ENCODE assay signal across 8 cellular contexts in the genomic region with DNA sequence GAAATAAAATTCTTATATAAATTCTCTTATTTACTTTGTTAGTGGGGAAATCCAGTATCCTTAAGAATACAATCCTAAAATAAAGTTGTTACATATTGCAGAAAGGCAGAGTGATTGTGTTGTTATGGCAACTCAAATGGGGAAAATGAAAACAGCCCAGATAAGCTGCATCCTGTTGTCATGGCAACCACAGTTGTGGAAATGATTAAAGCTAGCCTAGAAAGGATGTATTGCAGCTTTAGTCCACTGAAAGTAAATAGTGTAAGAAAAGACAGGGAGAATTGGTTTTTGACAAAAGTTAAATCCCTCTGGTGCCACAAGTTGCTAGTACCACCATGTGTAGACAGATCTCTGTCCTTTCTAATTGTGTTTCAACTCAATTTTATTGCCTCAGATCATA. TPM values are rescaled to one million over a fixed set of nuclear protein-coding genes. Genes with fewer than 3 reads are reported as not detected.
DNase-seq lines count a peak whose midpoint lies in the region; ATAC-seq and TF ChIP-seq lines count a peak whose summit lies in the region.

No MANE protein-coding gene starts in this region.

- peaks cover 0 to 6% (median 0%) of the 10 kb centered on the region in 4 donors for H3K4me1 ChIP-seq in transverse colon

- intact Hi-C loops in transverse colon (cut with DNase I; ENCODE audit: low total_unique reads), result no loop called here

- H3K9me3 ChIP-seq in transverse colon, result no peaks in the 10 kb centered on the region

- no peak for TF ChIP-seq POLR2A in transverse colon (IDR thresholded peaks at IDR 0.05)

- in situ Hi-C loops in transverse colon (cut with MboI; ENCODE audit: low pct_ligation_motif_present in 1 of 4, low pct_unique_long_range_greater_than_20kb in 1 of 4, low sequenced_read_pairs in 3 of 4), result no loop called here

- ATAC-seq in SK-N-SH treated with all-trans-retinoic acid at 6 μM for 48 hours (peak; percentile 70; the same call in 2 of the 3 replicates), HG02852 (IDR thresholded peaks at IDR 0.05; ENCODE audit: unreplicated experiment) (no peak), GM18517 (IDR thresholded peaks at IDR 0.05; ENCODE audit: unreplicated experiment) (no peak)

- DNase-seq in AG08396 (ENCODE audit: low spot score), result peak; percentile 55
- peak; percentile 44 for DNase-seq in ELR (ENCODE audit: low read depth)
- DNase-seq in foreskin melanocyte, result peak; percentile 38
- no peak for DNase-seq in NCI-H446 (lab: John Stamatoyannopoulos, UW)
- no peak for DNase-seq in transverse colon

- no peaks in the 10 kb centered on the region for H3K27me3 ChIP-seq in transverse colon

- no peaks in the 10 kb centered on the region for H3K36me3 ChIP-seq in transverse colon

- no peak overlapping the region for H3K27ac ChIP-seq in transverse colon

- TF ChIP-seq CTCF in transverse colon (IDR thresholded peaks at IDR 0.05), result no peak

- TF ChIP-seq EP300 in transverse colon (IDR thresholded peaks at IDR 0.05; ENCODE audit: low read depth), result no peak

- H3K4me3 ChIP-seq in transverse colon, result no peak overlapping the region

TF ChIP-seq in SK-N-SH treated with all-trans-retinoic acid at 6 μM for 48 hours, 23 proteins besides CTCF, POLR2A, EP300 and RAD21:
- no peak for TF ChIP-seq ISL1 (CRISPR knock-in tag; IDR thresholded peaks at IDR 0.05)

RNA-seq across cellular contexts. Expression of a gene that starts 43.2 kb away (rescaled TPM):
- total RNA-seq in transverse colon, result 100 to 1,000 TPM in 1 of 4 donors, 10 to 100 TPM in 2, 1 to 10 TPM in 1; 8.6 to 195 (median 32.0) TPM

Comparison
In these comparisons a context has a peak if more than half of its experiments do, and no peak if none do; other contexts are left out.
1. DNase-seq: peak in AG08396 (single experiment), ELR (single experiment) and foreskin melanocyte (single experiment); none in NCI-H446 (0 of 2) and transverse colon (single experiment).